18 cellular contexts compared by ENCODE assay signal in genomic region chr10:110340122-110340521, GRCh38. TPM values are rescaled to one million over a fixed set of nuclear protein-coding genes. Genes with fewer than 3 reads are reported as not detected.
DNase-seq lines count a peak whose midpoint lies in the region; ATAC-seq, FAIRE-seq and TF ChIP-seq lines count a peak whose summit lies in the region.
"Had no signal": no experiment of that assay in that cellular context is flagged by ENCODE, and none has a peak within 500 bp of the region (broad histone marks: within the 10 kb centered on the region; RNA-seq: fewer than 3 reads in every experiment).

No MANE protein-coding gene starts in this region.

- H2BK120ac ChIP-seq in H1 (replicated peaks; ENCODE audit: low read depth, low read length) = no peak overlapping the region

- H3K27me3 ChIP-seq in Karpas-422 (ENCODE audit: low read length) (no peaks in the 10 kb centered on the region), H1 (replicated peaks in 1 of 4; ENCODE audit: control insufficient read depth in 3 of 4, extremely low read depth in 1 of 4, insufficient read depth in 3 of 4, low read length in 3 of 4) (no peaks in the 10 kb centered on the region)
- H3K27me3 ChIP-seq: BLaER1 had no signal

- H2BK12ac ChIP-seq in H1 (ENCODE audit: low read depth, low read length) = no peak overlapping the region

- H2BK5ac ChIP-seq in H1 (ENCODE audit: low read depth, low read length) = no peak overlapping the region

- POLR2A ChIA-PET in H1 (lab: Charles Lee; ENCODE audit: partially characterized antibody) = no interaction called here

- TF ChIP-seq CTCF in H1 (IDR thresholded peaks at IDR 0.05; ENCODE audit: control extremely low read depth in 1 of 3, insufficient read depth in 1 of 3, low read depth in 1 of 3, low read length in 3 of 3) = no peak

- peak overlapping the region; percentile 52 for H3K9ac ChIP-seq in Karpas-422 (ENCODE audit: low read length)
- no peak overlapping the region for H3K9ac ChIP-seq in H1 (replicated peaks in 1 of 4; ENCODE audit: extremely low read depth in 1 of 4, low read depth in 3 of 4, low read length in 3 of 4)
- H3K9ac ChIP-seq: BLaER1 had no signal

- peaks cover 10% of the 10 kb centered on the region for H3K4me1 Mint-ChIP-seq in activated naive CD8-positive, alpha-beta T cell treated with anti-CD3 and anti-CD28 coated beads, Interleukin-2, amount 50 U/mL, for 24 hours
- peaks cover 6% of the 10 kb centered on the region for H3K4me1 Mint-ChIP-seq in activated naive CD8-positive, alpha-beta T cell treated with anti-CD3 and anti-CD28 coated beads for 36 hours

- H3K79me2 ChIP-seq in Karpas-422 (ENCODE audit: low read length) (no peaks in the 10 kb centered on the region), H1 (ENCODE audit: control insufficient read depth in 1 of 2, insufficient read depth in 2 of 2, low read length in 2 of 2) (no peaks in the 10 kb centered on the region)

- no peak overlapping the region for H3K14ac ChIP-seq in H1 (ENCODE audit: insufficient read length)

- no peak overlapping the region for H3K4ac ChIP-seq in H1 (replicated peaks; ENCODE audit: insufficient read length, low read depth, low read length)

- H4K20me1 ChIP-seq in Karpas-422 (ENCODE audit: insufficient read depth, low read depth, low read length) (no peaks in the 10 kb centered on the region), H1 (replicated peaks in 1 of 2; ENCODE audit: control insufficient read depth in 1 of 2, insufficient read depth in 2 of 2, low read length in 2 of 2) (no peaks in the 10 kb centered on the region)
- H4K20me1 ChIP-seq: BLaER1 had no signal

- H3K4me1 ChIP-seq in Karpas-422 (ENCODE audit: low read length) (peaks cover 49% of the 10 kb centered on the region), H1 (replicated peaks in 1 of 4; ENCODE audit: control insufficient read depth in 3 of 4, insufficient read depth in 4 of 4, low read length in 3 of 4) (peaks cover 5 to 12% (median 8%) of the 10 kb centered on the region in 4 experiments; a peak in 6 of 7 replicates)

- no peaks in the 10 kb centered on the region for H3K79me1 ChIP-seq in H1 (ENCODE audit: low read depth, low read length)

- peaks cover 2% of the 10 kb centered on the region for H3K36me3 Mint-ChIP-seq in activated naive CD8-positive, alpha-beta T cell treated with anti-CD3 and anti-CD28 coated beads, Interleukin-2, amount 50 U/mL, for 24 hours (ENCODE audit: low read depth)
- no peaks in the 10 kb centered on the region for H3K36me3 Mint-ChIP-seq in activated naive CD8-positive, alpha-beta T cell treated with anti-CD3 and anti-CD28 coated beads for 36 hours
- H3K36me3 Mint-ChIP-seq: CD14-positive monocyte; CD4-positive, alpha-beta memory T cell had no signal

- peaks cover 17% of the 10 kb centered on the region for H3K27me3 Mint-ChIP-seq in activated naive CD8-positive, alpha-beta T cell treated with anti-CD3 and anti-CD28 coated beads, Interleukin-2, amount 50 U/mL, for 24 hours
- peaks cover 7% of the 10 kb centered on the region for H3K27me3 Mint-ChIP-seq in activated naive CD8-positive, alpha-beta T cell treated with anti-CD3 and anti-CD28 coated beads for 36 hours

- no peak overlapping the region for H4K5ac ChIP-seq in H1 (ENCODE audit: insufficient read length, low read depth, low read length)

- no peaks in the 10 kb centered on the region for H3K36me3 ChIP-seq in Karpas-422 (ENCODE audit: insufficient read depth, low read length)
- H3K36me3 ChIP-seq in H1 (ENCODE audit: control insufficient read depth in 2 of 4, insufficient read depth in 4 of 4, low read length in 3 of 4) = no peaks in the 10 kb centered on the region
- H3K36me3 ChIP-seq: BLaER1 had no signal

- H3K27ac ChIP-seq in Karpas-422 (ENCODE audit: low read length) (peak overlapping the region; percentile 41; the same call in 1 of the 2 replicates), H1 (ENCODE audit: low read depth, low read length) (no peak overlapping the region)
- H3K27ac ChIP-seq: 22Rv1, BLaER1, HL-60 had no signal

- CTCF ChIA-PET in H1 (lab: Charles Lee; ENCODE audit: partially characterized antibody) = interaction anchor here (1.7 kb wide), 1 partner anchor 13 kb away, joined by 13 read pairs; no protein-coding TSS in a partner anchor

- no peak for ATAC-seq in activated naive CD8-positive, alpha-beta T cell treated with anti-CD3 and anti-CD28 coated beads, Interleukin-2, amount 50 U/mL, for 24 hours

- no peak overlapping the region for H4K91ac ChIP-seq in H1 (replicated peaks; ENCODE audit: insufficient read length, low read length)

- no peaks in the 10 kb centered on the region for H3K9me3 ChIP-seq in Karpas-422 (ENCODE audit: low read length)
- no peaks in the 10 kb centered on the region for H3K9me3 ChIP-seq in H1 (ENCODE audit: insufficient read depth in 2 of 2, low read depth in 1 of 2, low read length in 1 of 2)
- H3K9me3 ChIP-seq: BLaER1 had no signal

- no peak overlapping the region for H2AK5ac ChIP-seq in H1 (ENCODE audit: low read depth, low read length)

- no peak for TF ChIP-seq RAD21 in H1 (IDR thresholded peaks at IDR 0.05 in 1 of 2, conservative IDR thresholded peaks at IDR 0.05 in 1 of 2; ENCODE audit: low read depth in 2 of 2, low read length in 2 of 2)

- no peak overlapping the region for H3K18ac ChIP-seq in H1 (ENCODE audit: extremely low read depth, low read length)

- WGBS in H1 (ENCODE audit: extremely low coverage in 1 of 2, insufficient coverage in 1 of 2, insufficient read length in 1 of 2, insufficient replicate concordance in 2 of 2, low coverage in 1 of 2, low lambda C conversion rate in 2 of 2, missing lambda C conversion rate in 1 of 2), 2 experiments = 93% methylated on average over 4 of the region's 4 CpGs; no CpG with 5 or more reads in 1 of the 2 experiments

- H3K23ac ChIP-seq in H1 (ENCODE audit: insufficient read length) = no peak overlapping the region

- H4K8ac ChIP-seq in H1 (ENCODE audit: extremely low read depth, insufficient read depth, low read length) = no peak overlapping the region

- TF ChIP-seq EP300 in H1 (IDR thresholded peaks at IDR 0.05; ENCODE audit: borderline replicate concordance in 1 of 2, low read depth in 2 of 2, low read length in 2 of 2) = no peak

- TF ChIP-seq POLR2A in H1 (IDR thresholded peaks at IDR 0.05; ENCODE audit: control extremely low read depth in 1 of 2, low read depth in 2 of 2, low read length in 2 of 2) = no peak

- no peak for DNase-seq in activated naive CD8-positive, alpha-beta T cell treated with anti-CD3 and anti-CD28 coated beads, Interleukin-2, amount 50 U/mL, for 24 hours
- DNase-seq in activated naive CD8-positive, alpha-beta T cell treated with anti-CD3 and anti-CD28 coated beads for 36 hours = no peak
- no peak for DNase-seq in Karpas-422
- no peak for DNase-seq in H1 (ENCODE audit: low read depth in 1 of 2, low spot score in 2 of 2)
- DNase-seq in urothelium cell line (ENCODE audit: low spot score) = no peak
- DNase-seq in NCI-H146 (lab: John Stamatoyannopoulos, UW) = no peak
- DNase-seq in A172 (ENCODE audit: low spot score) = no peak
- DNase-seq in NCI-H2227 (lab: John Stamatoyannopoulos, UW; ENCODE audit: unreplicated experiment) = no peak
- DNase-seq: Calu3; CD4-positive, alpha-beta memory T cell; DMS79 treated with DMSO at 0.1 percent for 48 hours; GF-D8; GOT3; H9 had no signal

- peak overlapping the region; percentile 61 for H3K27ac Mint-ChIP-seq in activated naive CD8-positive, alpha-beta T cell treated with anti-CD3 and anti-CD28 coated beads, Interleukin-2, amount 50 U/mL, for 24 hours
- H3K27ac Mint-ChIP-seq in activated naive CD8-positive, alpha-beta T cell treated with anti-CD3 and anti-CD28 coated beads for 36 hours = no peak overlapping the region
- H3K27ac Mint-ChIP-seq: CD4-positive, alpha-beta memory T cell; H9 had no signal

- FAIRE-seq in H1 (lab: Jason Lieb, UNC) (no peak), urothelium cell line (lab: Jason Lieb, UNC) (peak; percentile 9)

- H3K4me2 ChIP-seq in Karpas-422 (ENCODE audit: low read depth, low read length, poor library complexity, severe bottlenecking) (peak overlapping the region; percentile 61), H1 (ENCODE audit: insufficient read depth in 1 of 2, low read depth in 2 of 2, low read length in 2 of 2) (no peak overlapping the region)
- H3K4me2 ChIP-seq: BLaER1 had no signal

- H2AFZ ChIP-seq in Karpas-422 (ENCODE audit: low read length) (peak overlapping the region; percentile 84), H1 (ENCODE audit: low read length) (no peak overlapping the region)

- no peak overlapping the region for H3K4me3 Mint-ChIP-seq in activated naive CD8-positive, alpha-beta T cell treated with anti-CD3 and anti-CD28 coated beads, Interleukin-2, amount 50 U/mL, for 24 hours
- no peak overlapping the region for H3K4me3 Mint-ChIP-seq in activated naive CD8-positive, alpha-beta T cell treated with anti-CD3 and anti-CD28 coated beads for 36 hours
- H3K4me3 Mint-ChIP-seq: CD4-positive, alpha-beta memory T cell; H9 had no signal

- no peak overlapping the region for H3K56ac ChIP-seq in H1 (replicated peaks; ENCODE audit: insufficient read length, low read depth, low read length)

- no peaks in the 10 kb centered on the region for H3K9me2 ChIP-seq in Karpas-422 (replicated peaks; ENCODE audit: insufficient read depth, low read length)

- peaks cover 2% of the 10 kb centered on the region; the same call in 1 of the 2 replicates for H3K23me2 ChIP-seq in H1 (ENCODE audit: low read depth, low read length)

- 0 out of 2 replicates have a peak overlapping the region, but pooled peaks have one; percentile 64 for H2BK20ac ChIP-seq in H1 (ENCODE audit: low read length)

- H3K4me3 ChIP-seq in Karpas-422 (ENCODE audit: low read length) (peak overlapping the region; percentile 42; the same call in 1 of the 2 replicates), H1 (ENCODE audit: extremely low read depth in 1 of 4, insufficient read depth in 2 of 4, low read depth in 3 of 4, low read length in 4 of 4) (no peak overlapping the region)
- H3K4me3 ChIP-seq: BLaER1 had no signal

- H3K9me3 Mint-ChIP-seq in activated naive CD8-positive, alpha-beta T cell treated with anti-CD3 and anti-CD28 coated beads, Interleukin-2, amount 50 U/mL, for 24 hours = no peaks in the 10 kb centered on the region
- H3K9me3 Mint-ChIP-seq in activated naive CD8-positive, alpha-beta T cell treated with anti-CD3 and anti-CD28 coated beads for 36 hours = no peaks in the 10 kb centered on the region
- H3K9me3 Mint-ChIP-seq: CD14-positive monocyte, H9 had no signal

- H2BK15ac ChIP-seq in H1 (ENCODE audit: low read length) = 0 out of 2 replicates have a peak overlapping the region, but pooled peaks have one; percentile 50

RNA-seq across cellular contexts. Expression of gene SMNDC1, which starts 35.4 kb away (rescaled TPM):
- 10 to 100 TPM; 55.1 to 56.9 TPM for total RNA-seq in activated naive CD8-positive, alpha-beta T cell treated with anti-CD3 and anti-CD28 coated beads for 36 hours
- total RNA-seq in Karpas-422 (2014; rRNA removed; shearing (Covaris generic); ENCODE audit: low replicate concordance) = 9.8 and 26.1 TPM in 2 replicates
- 48.6 and 53.5 TPM in 2 replicates for total RNA-seq in H1 (2021; fragmentation: NEBNext Ultra II Directional; extraction: Animal tissue kit (Norgen Biotek cat#: 25700))
- polyA plus RNA-seq in H1 (2011; rRNA removed) = 4.3 and 8.1 TPM in 2 replicates
- 12.4 TPM for polyA plus RNA-seq in H1 (2011; cell fraction: cytosol; rRNA removed)
- polyA plus RNA-seq in H1 (2011; cell fraction: nucleus; rRNA removed) = 4.8 TPM
- polyA plus RNA-seq in H1 (2012, experiment 1 of 2) = 27.9 to 44.3 TPM (median 32.5 TPM) in 4 replicates
- 7.6 TPM for polyA plus RNA-seq in H1 (2012, experiment 2 of 2)
- polyA plus RNA-seq in H1 (2013, experiment 1 of 2) = 37.6 TPM
- 34.3 TPM for polyA plus RNA-seq in H1 (2013, experiment 2 of 2)
- 5.2 and 8.7 TPM in 2 replicates for polyA minus RNA-seq in H1 (2011; rRNA and poly(A)+ RNA removed)
- polyA minus RNA-seq in H1 (2011; cell fraction: cytosol; rRNA and poly(A)+ RNA removed) = 11.7 TPM
- polyA minus RNA-seq in H1 (2011; cell fraction: nucleus; rRNA and poly(A)+ RNA removed) = 24.3 TPM
- total RNA-seq in A172 (2014; rRNA removed; shearing (Covaris generic)) = 10.4 and 14.3 TPM in 2 replicates
